ENCODE assay signal across 20 cellular contexts in the genomic region with DNA sequence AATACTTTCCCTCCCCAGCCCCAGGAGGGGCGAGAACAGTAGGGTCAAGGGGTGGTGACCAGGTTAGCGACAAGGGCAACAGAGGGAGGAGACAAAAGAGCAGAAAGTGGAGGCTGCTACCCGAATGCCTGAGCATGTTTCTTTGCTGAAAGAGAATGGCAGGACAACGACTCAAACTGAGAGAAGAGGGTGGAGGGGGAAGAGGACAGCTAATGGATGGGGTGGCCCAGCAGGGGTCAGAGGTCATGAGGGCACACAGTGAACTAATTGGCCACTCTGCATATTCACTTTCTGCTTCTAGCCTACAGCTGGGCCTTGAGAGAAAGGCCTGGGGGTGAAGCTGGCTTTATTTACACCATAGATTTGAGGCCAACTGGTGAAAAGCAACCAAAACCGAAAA. TPM values are rescaled to one million over a fixed set of nuclear protein-coding genes. Genes with fewer than 3 reads are reported as not detected.
A peak's percentile ranks its signal among the peaks of the same experiment; 100 is the strongest.
DNase-seq lines count a peak whose midpoint lies in the region; ATAC-seq and TF ChIP-seq lines count a peak whose summit lies in the region.
"Had no signal": no experiment of that assay in that cellular context is flagged by ENCODE, and none has a peak within 500 bp of the region (broad histone marks: within the 10 kb centered on the region; RNA-seq: fewer than 3 reads in every experiment).

No MANE protein-coding gene starts in this region.

- H3K27ac ChIP-seq in hepatocyte (peak overlapping the region; percentile 38), OCI-LY7 (ENCODE audit: low read depth, low read length, poor library complexity, severe bottlenecking) (no peak overlapping the region)
- H3K27ac ChIP-seq: A549; BLaER1 treated with 17β-estradiol and CSF1 and Interleukin-3, amounts not matched to agents 10 nM and 100 nM; SK-N-MC had no signal

- H3K27me3 Mint-ChIP-seq in nephron progenitor cell (ENCODE audit: low read depth, poor library complexity): peaks cover 8% of the 10 kb centered on the region

- DNase-seq in H7 (peak; percentile 28), NT2/D1 (ENCODE audit: low read depth, low spot score) (peak; percentile 30), hepatocyte (ENCODE audit: low spot score) (no peak), nephron progenitor cell (peak; percentile 29), OCI-LY7 (ENCODE audit: low spot score) (no peak), NCI-H2029 treated with DMSO at 0.1 percent for 48 hours (lab: John Stamatoyannopoulos, UW) (no peak)
- DNase-seq: AML-193; CD4-positive, alpha-beta T cell; KG1; MG63; NCI-H2029; NCI-H2227 treated with DMSO at 0.1 percent for 48 hours; NCI-H526 treated with DMSO at 0.1 percent for 48 hours; OCI-M1; Peyer's patch; SHP77 treated with DMSO at 0.1 percent for 48 hours had no signal

- CTCF ChIA-PET in OCI-LY7 (lab: Charles Lee; ENCODE audit: unreplicated experiment): no interaction called here

- no TSS peak for BruUV-seq in OCI-LY7 (replicated peaks; lab: Mats Ljungman, UMichigan)

- no peaks in the 10 kb centered on the region for H3K9me2 ChIP-seq in hepatocyte (replicated peaks; ENCODE audit: insufficient read depth)
- no peaks in the 10 kb centered on the region for H3K9me2 ChIP-seq in OCI-LY7 (ENCODE audit: insufficient read depth, low read length)

- peaks cover 30% of the 10 kb centered on the region for H3K4me1 Mint-ChIP-seq in nephron progenitor cell

- H3K4me1 ChIP-seq in NT2/D1 (ENCODE audit: insufficient read depth, insufficient read length): no peaks in the 10 kb centered on the region
- H3K4me1 ChIP-seq in hepatocyte (ENCODE audit: insufficient read depth): no peaks in the 10 kb centered on the region
- no peaks in the 10 kb centered on the region for H3K4me1 ChIP-seq in OCI-LY7 (ENCODE audit: insufficient read depth, low read length, poor library complexity, severe bottlenecking)
- H3K4me1 ChIP-seq: A549; BLaER1 treated with 17β-estradiol and CSF1 and Interleukin-3, amounts not matched to agents 10 nM and 100 nM had no signal

- POLR2A ChIA-PET in OCI-LY7 (lab: Charles Lee): no interaction called here

- no peak overlapping the region for H3K9ac ChIP-seq in NT2/D1 (ENCODE audit: insufficient read length, low read depth)
- H3K9ac ChIP-seq: BLaER1 treated with 17β-estradiol and CSF1 and Interleukin-3, amounts not matched to agents 10 nM and 100 nM had no signal

- H3K27me3 ChIP-seq in H7 (ENCODE audit: control insufficient read depth, insufficient read depth, low read length) (no peaks in the 10 kb centered on the region), NT2/D1 (ENCODE audit: insufficient read depth, insufficient read length) (peaks cover 45% of the 10 kb centered on the region), hepatocyte (no peaks in the 10 kb centered on the region)
- H3K27me3 ChIP-seq: BLaER1 treated with 17β-estradiol and CSF1 and Interleukin-3, amounts not matched to agents 10 nM and 100 nM; MG63; Peyer's patch had no signal

- no peaks in the 10 kb centered on the region for H3K79me2 ChIP-seq in hepatocyte
- H3K79me2 ChIP-seq in OCI-LY7 (ENCODE audit: insufficient read depth, low read depth, low read length): no peaks in the 10 kb centered on the region

- H3K27ac Mint-ChIP-seq in nephron progenitor cell: peak overlapping the region; percentile 83
- H3K27ac Mint-ChIP-seq: CD4-positive, alpha-beta T cell had no signal

- ATAC-seq in GM18868 (IDR thresholded peaks at IDR 0.05; ENCODE audit: unreplicated experiment): no peak

- 64% methylated on average over 5 of the region's 5 CpGs for WGBS in hepatocyte (ENCODE audit: low lambda C conversion rate, missing lambda C conversion rate)

- H4K20me1 ChIP-seq in hepatocyte (ENCODE audit: insufficient read depth, poor library complexity, severe bottlenecking) (no peaks in the 10 kb centered on the region), OCI-LY7 (ENCODE audit: insufficient read depth, low read length) (no peaks in the 10 kb centered on the region)
- H4K20me1 ChIP-seq: BLaER1 treated with 17β-estradiol and CSF1 and Interleukin-3, amounts not matched to agents 10 nM and 100 nM had no signal

- no peak overlapping the region for H2AFZ ChIP-seq in hepatocyte
- no peak overlapping the region for H2AFZ ChIP-seq in OCI-LY7 (ENCODE audit: low read length)

- TF ChIP-seq CTCF in hepatocyte (IDR thresholded peaks at IDR 0.05; ENCODE audit: poor library complexity) (no peak), nephron progenitor cell (IDR thresholded peaks at IDR 0.05) (no peak), OCI-LY7 (conservative IDR thresholded peaks at IDR 0.05; ENCODE audit: low read length) (no peak)

- H3K4me2 ChIP-seq in hepatocyte: no peak overlapping the region
- no peak overlapping the region for H3K4me2 ChIP-seq in OCI-LY7 (ENCODE audit: low read length)
- H3K4me2 ChIP-seq: A549; BLaER1 treated with 17β-estradiol and CSF1 and Interleukin-3, amounts not matched to agents 10 nM and 100 nM had no signal

- no peaks in the 10 kb centered on the region for H3K36me3 Mint-ChIP-seq in nephron progenitor cell (ENCODE audit: low read depth)

- no peaks in the 10 kb centered on the region for H3K9me3 Mint-ChIP-seq in nephron progenitor cell
- H3K9me3 Mint-ChIP-seq: CD4-positive, alpha-beta T cell had no signal

- H3K36me3 ChIP-seq in H7 (replicated peaks; ENCODE audit: control insufficient read depth, insufficient read depth, low read length) (no peaks in the 10 kb centered on the region), NT2/D1 (ENCODE audit: insufficient read depth, insufficient read length, low read length) (no peaks in the 10 kb centered on the region), hepatocyte (replicated peaks; ENCODE audit: insufficient read depth, low read depth) (no peaks in the 10 kb centered on the region), OCI-LY7 (ENCODE audit: insufficient read depth, low read length) (no peaks in the 10 kb centered on the region)
- H3K36me3 ChIP-seq: BLaER1 treated with 17β-estradiol and CSF1 and Interleukin-3, amounts not matched to agents 10 nM and 100 nM; MG63; Peyer's patch had no signal

- no peak overlapping the region for H3K4me3 Mint-ChIP-seq in nephron progenitor cell
- H3K4me3 Mint-ChIP-seq: CD4-positive, alpha-beta T cell had no signal

- H3K9me3 ChIP-seq in NT2/D1 (ENCODE audit: insufficient read depth, low read length) (no peaks in the 10 kb centered on the region), hepatocyte (ENCODE audit: low read depth) (no peaks in the 10 kb centered on the region), OCI-LY7 (ENCODE audit: low read length) (no peaks in the 10 kb centered on the region)
- H3K9me3 ChIP-seq: A549; BLaER1 treated with 17β-estradiol and CSF1 and Interleukin-3, amounts not matched to agents 10 nM and 100 nM; MG63; Peyer's patch had no signal

- no peak overlapping the region for H3K4me3 ChIP-seq in H7 (ENCODE audit: insufficient read depth, low read depth, low read length)
- no peak overlapping the region for H3K4me3 ChIP-seq in NT2/D1 (ENCODE audit: insufficient read length, low read depth)
- H3K4me3 ChIP-seq in hepatocyte: no peak overlapping the region
- H3K4me3 ChIP-seq in OCI-LY7 (ENCODE audit: low read depth, low read length, poor library complexity, severe bottlenecking): no peak overlapping the region
- H3K4me3 ChIP-seq: A549; BLaER1 treated with 17β-estradiol and CSF1 and Interleukin-3, amounts not matched to agents 10 nM and 100 nM; MG63; Peyer's patch; SK-N-MC had no signal

- intact Hi-C loops in OCI-LY7 (cut with micrococcal nuclease; ENCODE audit: unreplicated experiment): no loop called here

RNA-seq across cellular contexts. Expression of a gene that starts 19.1 kb away (rescaled TPM):
- 23.6 and 30.8 TPM in 2 replicates for total RNA-seq in H7 (2014; rRNA removed; shearing (Covaris generic))
- total RNA-seq in hepatocyte (44.0 and 45.7 TPM in 2 replicates), OCI-LY7 (2022) (30.6 and 35.2 TPM in 2 replicates)
- 28.8 and 31.0 TPM in 2 replicates for polyA plus RNA-seq in hepatocyte
- total RNA-seq in OCI-LY7 (2014; rRNA removed; shearing (Covaris generic)): 14.2 and 18.1 TPM in 2 replicates

RNA-seq across cellular contexts. Expression of a gene that starts 53.1 kb away (rescaled TPM):
- total RNA-seq in H7 (2014; rRNA removed; shearing (Covaris generic)): 7.7 and 8.2 TPM in 2 replicates
- total RNA-seq in hepatocyte (21.6 and 27.0 TPM in 2 replicates), OCI-LY7 (2022) (132 and 146 TPM in 2 replicates)
- 19.6 and 20.7 TPM in 2 replicates for polyA plus RNA-seq in hepatocyte
- total RNA-seq in OCI-LY7 (2014; rRNA removed; shearing (Covaris generic)): 39.6 and 46.5 TPM in 2 replicates

Comparison
In these comparisons a context has a peak if more than half of its experiments do, and no peak if none do; other contexts are left out.
1. DNase-seq: peak in H7 (single experiment), NT2/D1 (single experiment) and nephron progenitor cell (single experiment); none in hepatocyte (single experiment), OCI-LY7 (single experiment) and NCI-H2029 treated with DMSO at 0.1 percent for 48 hours (single experiment).